Comparison of ENCODE assay signal across 14 cellular contexts in genomic region chr3:18635215-18635614, GRCh38.
"Had no signal": no experiment of that assay in that cellular context is flagged by ENCODE, and none has a peak within 500 bp of the region (broad histone marks: within the 10 kb centered on the region; RNA-seq: fewer than 3 reads in every experiment).

No MANE protein-coding gene starts in this region.

- H3K4me3 Mint-ChIP-seq: dendritic cell treated with granulocyte-macrophage colony-stimulating factor and Interleukin-4, amounts not matched to agents 40 ng/mL and 50 ng/mL, for 4 days; naive thymus-derived CD8-positive, alpha-beta T cell had no signal

- H3K27ac ChIP-seq: esophagus squamous epithelium, gastroesophageal sphincter had no signal

- DNase-seq: esophagus squamous epithelium; foreskin fibroblast; head of caudate nucleus; hippocampal formation; mesendoderm; naive thymus-derived CD8-positive, alpha-beta T cell; right cardiac atrium; small intestine; stimulated activated CD4-positive, alpha-beta T cell treated with anti-CD3 and anti-CD28 coated beads, Interleukin-12 subunit alpha, Interleukin-12 subunit beta, amount 100 ng/mL, for 4 hours; stimulated activated naive CD4-positive, alpha-beta T cell; trophoblast cell had no signal

- H3K27me3 ChIP-seq: esophagus squamous epithelium, gastroesophageal sphincter had no signal

- H3K27me3 Mint-ChIP-seq: dendritic cell treated with granulocyte-macrophage colony-stimulating factor and Interleukin-4, amounts not matched to agents 40 ng/mL and 50 ng/mL, for 4 days; naive thymus-derived CD8-positive, alpha-beta T cell; progenitor cell of endocrine pancreas had no signal

- H3K9me3 Mint-ChIP-seq: dendritic cell treated with granulocyte-macrophage colony-stimulating factor and Interleukin-4, amounts not matched to agents 40 ng/mL and 50 ng/mL, for 4 days had no signal

- H3K9me3 ChIP-seq: esophagus squamous epithelium, gastroesophageal sphincter had no signal

- ATAC-seq: gastroesophageal sphincter; naive thymus-derived CD8-positive, alpha-beta T cell; right cardiac atrium had no signal

- H3K4me3 ChIP-seq: esophagus squamous epithelium, gastroesophageal sphincter had no signal

- H3K27ac Mint-ChIP-seq: dendritic cell treated with granulocyte-macrophage colony-stimulating factor and Interleukin-4, amounts not matched to agents 40 ng/mL and 50 ng/mL, for 4 days; naive thymus-derived CD8-positive, alpha-beta T cell; progenitor cell of endocrine pancreas had no signal
